Comparison of ENCODE assay signal across 8 cellular contexts in genomic region chr5:163347671-163348070, GRCh38.
DNase-seq lines count a peak whose midpoint lies in the region; ATAC-seq and TF ChIP-seq lines count a peak whose summit lies in the region.

No MANE protein-coding gene starts in this region.

- ATAC-seq in stimulated activated memory B cell treated with anti-CD40 and anti-IgM and Interleukin-4, amounts not matched to agents 10 μg/mL and 1 μg/mL and 100 μg/mL, for 72 hours, result peak; percentile 55

- no peaks in the 10 kb centered on the region for H3K36me3 ChIP-seq in H7 (replicated peaks; ENCODE audit: control insufficient read depth, insufficient read depth, low read length)

- H3K9me3 Mint-ChIP-seq in stimulated activated memory B cell treated with anti-CD40 and anti-IgM and Interleukin-4, amounts not matched to agents 10 μg/mL and 1 μg/mL and 100 μg/mL, for 72 hours, result no peaks in the 10 kb centered on the region

- peak; percentile 54 for TF ChIP-seq CTCF in WI38 (IDR thresholded peaks at IDR 0.05; ENCODE audit: low read depth, low read length)

- no peak overlapping the region for H3K4me3 Mint-ChIP-seq in stimulated activated memory B cell treated with anti-CD40 and anti-IgM and Interleukin-4, amounts not matched to agents 10 μg/mL and 1 μg/mL and 100 μg/mL, for 72 hours

- H3K27ac Mint-ChIP-seq in stimulated activated memory B cell treated with anti-CD40 and anti-IgM and Interleukin-4, amounts not matched to agents 10 μg/mL and 1 μg/mL and 100 μg/mL, for 72 hours, result no peak overlapping the region

- H3K4me3 ChIP-seq in H7 (ENCODE audit: insufficient read depth, low read depth, low read length), result no peak overlapping the region
- H3K4me3 ChIP-seq in WI38 (ENCODE audit: low read depth, low read length), result no peak overlapping the region

- no peaks in the 10 kb centered on the region for H3K4me1 Mint-ChIP-seq in stimulated activated memory B cell treated with anti-CD40 and anti-IgM and Interleukin-4, amounts not matched to agents 10 μg/mL and 1 μg/mL and 100 μg/mL, for 72 hours

- DNase-seq in activated CD4-positive, alpha-beta T cell treated with anti-CD3 and anti-CD28 coated beads for 24 hours (ENCODE audit: low read depth in 2 of 2), result peak; percentile 17 to 29
- no peak for DNase-seq in activated CD4-positive, alpha-beta T cell treated with anti-CD3 and anti-CD28 coated beads for 1 hour
- DNase-seq in H7 (peak; percentile 72), MV-4-11 (lab: John Stamatoyannopoulos, UW) (peak; percentile 56), dermis blood vessel endothelial cell (peak; percentile 78), lung microvascular endothelial cell (ENCODE audit: low read depth in 2 of 2) (peak; percentile 71 to 74)

- peaks cover 29% of the 10 kb centered on the region for H3K27me3 Mint-ChIP-seq in stimulated activated memory B cell treated with anti-CD40 and anti-IgM and Interleukin-4, amounts not matched to agents 10 μg/mL and 1 μg/mL and 100 μg/mL, for 72 hours

- no peaks in the 10 kb centered on the region for H3K36me3 Mint-ChIP-seq in stimulated activated memory B cell treated with anti-CD40 and anti-IgM and Interleukin-4, amounts not matched to agents 10 μg/mL and 1 μg/mL and 100 μg/mL, for 72 hours

- no peaks in the 10 kb centered on the region for H3K27me3 ChIP-seq in H7 (ENCODE audit: control insufficient read depth, insufficient read depth, low read length)
